1 cellular context compared by ENCODE assay signal in genomic region chr2:176137249-176137573, GRCh38.
A peak's percentile ranks its signal among the peaks of the same experiment; 100 is the strongest.
TF ChIP-seq lines count a peak whose summit lies in the region.

No MANE protein-coding gene starts in this region.

TF ChIP-seq in GM12878, 131 proteins besides CTCF, POLR2A, EP300 and RAD21:
- 0 out of 2 replicates have a peak, but pooled peaks have one; percentile 15 for TF ChIP-seq RUNX3 (IDR thresholded peaks at IDR 0.05; ENCODE audit: low read length)
- TF ChIP-seq HDAC2 (IDR thresholded peaks at IDR 0.05): no peak
